ENCODE assay signal across 18 cellular contexts in the genomic region with DNA sequence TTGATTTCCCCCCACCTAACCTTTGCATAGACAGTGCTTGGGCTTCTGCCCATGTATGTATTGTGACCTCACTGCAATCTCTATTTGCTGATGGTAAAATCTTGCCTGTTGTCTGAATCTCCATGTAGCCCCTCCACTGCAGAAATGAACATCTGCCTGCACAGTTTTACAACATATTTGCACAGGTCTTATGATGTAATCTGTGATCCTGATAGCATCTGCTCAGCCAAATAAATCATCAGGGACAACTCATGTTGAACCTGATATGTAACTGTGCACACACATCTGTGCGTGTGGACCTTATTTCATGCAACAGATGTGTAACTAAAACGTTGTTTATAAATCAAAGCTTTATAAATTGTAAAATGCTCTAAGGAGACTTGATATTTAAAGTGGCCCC.
A peak's percentile ranks its signal among the peaks of the same experiment; 100 is the strongest.
DNase-seq lines count a peak whose midpoint lies in the region; ATAC-seq and TF ChIP-seq lines count a peak whose summit lies in the region.
"Had no signal": no experiment of that assay in that cellular context is flagged by ENCODE, and none has a peak within 500 bp of the region (broad histone marks: within the 10 kb centered on the region; RNA-seq: fewer than 3 reads in every experiment).

No MANE protein-coding gene starts in this region.

- H3K4me3 Mint-ChIP-seq in nephron (no peak overlapping the region), nephron progenitor cell (no peak overlapping the region)

- H3K4me1 ChIP-seq in HEK293 (ENCODE audit: control insufficient read depth, insufficient read depth, low read length), result no peaks in the 10 kb centered on the region
- H3K4me1 ChIP-seq: HAP-1 had no signal

- H3K27me3 Mint-ChIP-seq in nephron (ENCODE audit: low read depth), result no peaks in the 10 kb centered on the region
- peaks cover 2% of the 10 kb centered on the region for H3K27me3 Mint-ChIP-seq in nephron progenitor cell (ENCODE audit: low read depth, poor library complexity)

- CTCF ChIA-PET in HEK293 (lab: Yijun Ruan, JAX), result interaction anchor here (1.3 kb wide), 1 partner anchor 76 kb away, joined by 4 read pairs; no protein-coding TSS in a partner anchor

- H3K36me3 Mint-ChIP-seq in nephron (ENCODE audit: low read depth), result no peaks in the 10 kb centered on the region
- H3K36me3 Mint-ChIP-seq in nephron progenitor cell (ENCODE audit: low read depth), result peaks cover 4% of the 10 kb centered on the region

- TF ChIP-seq CTCF in HEK293 (tag by site-specific recombination; IDR thresholded peaks at IDR 0.05) (no peak), nephron (IDR thresholded peaks at IDR 0.05; ENCODE audit: unreplicated experiment in 3 of 3) (no peak), nephron progenitor cell (IDR thresholded peaks at IDR 0.05) (no peak)

- peak overlapping the region in 2 of 3 experiments; percentile 6 to 13 for H3K27ac Mint-ChIP-seq in nephron
- H3K27ac Mint-ChIP-seq in nephron progenitor cell, result no peak overlapping the region

- no peak overlapping the region for H3K4me3 ChIP-seq in HEK293 (ENCODE audit: low read depth, low read length)
- H3K4me3 ChIP-seq: HAP-1, K562 had no signal

- no peaks in the 10 kb centered on the region for H3K36me3 ChIP-seq in HEK293 (ENCODE audit: control insufficient read depth in 2 of 2, insufficient read depth in 1 of 2, low read length in 2 of 2)
- H3K36me3 ChIP-seq: HAP-1 had no signal

- H3K4me1 Mint-ChIP-seq in nephron (peaks cover 11% of the 10 kb centered on the region), nephron progenitor cell (peaks cover 19% of the 10 kb centered on the region)

- DNase-seq in NCI-H2171 treated with DMSO at 0.1 percent for 48 hours (lab: John Stamatoyannopoulos, UW), result peak; percentile 18
- no peak for DNase-seq in NCI-H2171 (lab: John Stamatoyannopoulos, UW)
- peak; percentile 16 to 50 for DNase-seq in SHP77 (lab: John Stamatoyannopoulos, UW)
- no peak for DNase-seq in nephron progenitor cell
- DNase-seq in NOMO-1 treated with DMSO at 0.1 percent for 48 hours (lab: John Stamatoyannopoulos, UW; ENCODE audit: unreplicated experiment), result no peak
- DNase-seq: C1 segment of cervical spinal cord; DMS79 treated with DMSO at 0.1 percent for 48 hours; NCI-H1105; NCI-H2029; NCI-H226; NK-92 treated with Interleukin-12 subunit alpha and Interleukin-12 subunit beta, amount 100 ng/mL, for 24 hours had no signal

- H3K9me3 ChIP-seq in HEK293 (ENCODE audit: control insufficient read depth, insufficient read depth, low read depth, low read length), result no peaks in the 10 kb centered on the region
- H3K9me3 ChIP-seq: HAP-1 had no signal

- no peak for ATAC-seq in HG02981 (IDR thresholded peaks at IDR 0.05; ENCODE audit: unreplicated experiment)
- ATAC-seq: K562 had no signal

- H3K9me3 Mint-ChIP-seq in nephron (no peaks in the 10 kb centered on the region), nephron progenitor cell (peaks cover 8% of the 10 kb centered on the region)

- POLR2A ChIA-PET in HEK293 (lab: Yijun Ruan, JAX), result no interaction called here

- H3K27ac ChIP-seq in HEK293 (ENCODE audit: extremely low read depth, low read depth, low read length), result no peak overlapping the region
- H3K27ac ChIP-seq: HL-60, RWPE1 had no signal

TF ChIP-seq in HEK293, 187 proteins besides CTCF, POLR2A, EP300 and RAD21:
- TF ChIP-seq HOXD13 (CRISPR knock-in tag; IDR thresholded peaks at IDR 0.05; ENCODE audit: borderline replicate concordance) (no peak), ZNF626 (tag by site-specific recombination; IDR thresholded peaks at IDR 0.05) (no peak), FEZF1 (tag by site-specific recombination; IDR thresholded peaks at IDR 0.05) (peak; percentile 59), ZNF324 (tag by site-specific recombination; IDR thresholded peaks at IDR 0.05) (no peak)

Comparison
In these comparisons a context has a peak if more than half of its experiments do, and no peak if none do; other contexts are left out.
1. DNase-seq: peak in NCI-H2171 treated with DMSO at 0.1 percent for 48 hours (single experiment) and SHP77 (2 of 2); none in NCI-H2171 (single experiment), nephron progenitor cell (single experiment) and NOMO-1 treated with DMSO at 0.1 percent for 48 hours (single experiment).